ENCODE assay signal across 7 cellular contexts in the genomic region with DNA sequence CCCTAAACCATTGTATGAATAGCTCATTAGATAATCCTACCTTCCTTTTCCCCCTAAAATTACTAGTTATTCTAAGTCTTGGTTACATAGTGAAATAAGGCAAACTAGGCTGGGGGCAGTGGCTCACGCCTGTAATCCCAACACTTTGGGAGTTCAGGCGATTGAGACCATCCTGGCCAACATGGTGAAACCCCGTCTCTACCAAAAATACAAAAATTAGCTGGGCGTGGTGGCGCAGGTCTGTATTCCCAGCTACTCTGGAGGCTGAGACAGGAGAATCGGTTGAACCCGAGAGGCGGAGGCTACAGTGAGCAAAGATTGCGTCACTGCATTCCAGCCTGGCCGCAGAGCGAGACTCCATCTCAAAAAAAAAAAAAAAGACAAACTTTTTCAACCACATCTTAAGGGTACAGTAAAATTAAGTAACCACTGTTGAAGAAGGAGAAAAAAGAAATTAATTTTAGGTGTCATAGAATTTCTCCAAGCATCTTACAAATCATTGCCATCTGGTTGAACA.
"Had no signal": no experiment of that assay in that cellular context is flagged by ENCODE, and none has a peak within 500 bp of the region (broad histone marks: within the 10 kb centered on the region; RNA-seq: fewer than 3 reads in every experiment).

No MANE protein-coding gene starts in this region.

- DNase-seq: H7, HFFc6, KBM-7 had no signal

- H3K36me3 ChIP-seq: HAP-1 had no signal

- H2AFZ ChIP-seq: GM23338 had no signal

- H3K27ac ChIP-seq: HL-60 had no signal

- H3K4me3 ChIP-seq: GM23338, HAP-1 had no signal

- H3K9me3 ChIP-seq: HAP-1 had no signal

- ATAC-seq: GM23338, HCT116 had no signal

- H3K4me2 ChIP-seq: GM23338 had no signal
